15 cellular contexts compared by ENCODE assay signal in the genomic region with DNA sequence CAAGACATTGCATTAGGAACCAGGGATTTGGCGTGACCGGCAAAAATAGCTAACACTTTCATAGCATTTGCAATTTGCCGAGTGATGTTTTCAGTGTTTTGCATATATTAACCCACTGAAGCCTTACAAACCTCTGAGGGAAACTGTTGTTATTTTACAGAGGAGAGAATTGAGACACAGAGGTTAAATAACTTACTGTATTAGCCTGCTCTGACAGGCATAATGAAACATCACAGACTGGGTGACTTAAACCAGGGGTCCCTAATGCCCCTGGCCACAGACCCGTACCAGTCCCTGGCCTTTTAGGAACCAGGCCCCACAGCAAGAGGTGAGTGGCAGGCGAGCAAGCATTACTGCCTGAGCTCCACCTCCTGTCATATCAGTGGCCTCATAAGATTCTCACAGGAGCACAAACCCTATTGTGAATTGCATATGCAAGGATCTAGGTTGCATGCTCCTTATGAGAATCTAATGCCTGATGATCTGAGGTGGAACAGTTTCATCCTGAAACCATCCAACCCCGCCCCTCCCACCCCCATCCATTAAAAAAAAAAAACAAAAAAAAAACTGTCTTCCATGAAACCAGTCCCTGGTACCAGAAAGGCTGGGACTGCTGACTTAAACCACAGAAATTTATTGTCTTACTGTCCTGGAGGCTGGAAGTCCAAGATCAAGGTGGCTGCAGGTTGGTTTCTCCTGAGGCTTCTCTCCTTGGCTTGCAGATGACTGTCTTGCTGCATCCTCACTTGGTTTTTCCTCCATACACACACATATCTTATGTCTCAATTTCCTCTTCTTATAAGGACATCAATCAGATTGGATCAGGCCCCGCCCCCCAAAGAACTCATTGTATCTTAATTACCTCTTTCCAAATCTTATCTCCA.
DNase-seq lines count a peak whose midpoint lies in the region; ATAC-seq and TF ChIP-seq lines count a peak whose summit lies in the region.
"Had no signal": no experiment of that assay in that cellular context is flagged by ENCODE, and none has a peak within 500 bp of the region (broad histone marks: within the 10 kb centered on the region; RNA-seq: fewer than 3 reads in every experiment).

No MANE protein-coding gene starts in this region.

- TF ChIP-seq CTCF in GM10248 (IDR thresholded peaks at IDR 0.05; ENCODE audit: control extremely low read depth, extremely low read depth, low read depth, missing control alignments) (no peak), omental fat pad (IDR thresholded peaks at IDR 0.05) (no peak), right atrium auricular region (IDR thresholded peaks at IDR 0.05) (no peak)

- no peak overlapping the region for H3K27ac ChIP-seq in right atrium auricular region
- H3K27ac ChIP-seq: ovary had no signal

- DNase-seq in GM10248 (ENCODE audit: extremely low spot score) = peak; percentile 41
- no peak for DNase-seq in activated CD4-positive, alpha-beta memory T cell treated with anti-CD3 and anti-CD28 coated beads, Interleukin-2, amount 10 ng/mL, durations not matched to agents 7 days and 5 days
- DNase-seq in OCI-M2 (lab: John Stamatoyannopoulos, UW; ENCODE audit: unreplicated experiment) = no peak
- no peak for DNase-seq in omental fat pad (ENCODE audit: low spot score)
- DNase-seq in D341Med (ENCODE audit: low spot score) = no peak
- DNase-seq in right atrium auricular region (ENCODE audit: low spot score) = no peak
- DNase-seq: cerebellar nuclear complex; DMS153; left cardiac atrium; NCI-H1417 treated with DMSO at 0.1 percent for 48 hours; ovary; stimulated activated CD4-positive, alpha-beta T cell treated with anti-CD3 and anti-CD28 coated beads, Interleukin-2, amount 100 ng/mL, for 48 hours; thyroid gland had no signal

- ATAC-seq in GM19025 (IDR thresholded peaks at IDR 0.05; ENCODE audit: low read depth, unreplicated experiment) = peak; percentile 57
- ATAC-seq in HG02798 (IDR thresholded peaks at IDR 0.05; ENCODE audit: poor library complexity, unreplicated experiment) = peak; percentile 52
- ATAC-seq in omental fat pad (ENCODE audit: low FRiP score) = no peak
- ATAC-seq: left cardiac atrium had no signal

- H3K9me3 ChIP-seq in right atrium auricular region = no peaks in the 10 kb centered on the region
- H3K9me3 ChIP-seq: ovary, thyroid gland had no signal

- no peak overlapping the region for H3K4me3 Mint-ChIP-seq in activated CD4-positive, alpha-beta memory T cell treated with anti-CD3 and anti-CD28 coated beads, Interleukin-2, amount 10 ng/mL, durations not matched to agents 7 days and 5 days

- peaks cover 0 to 24% of the 10 kb centered on the region in 2 donors for H3K4me1 ChIP-seq in right atrium auricular region

- H3K36me3 Mint-ChIP-seq in activated CD4-positive, alpha-beta memory T cell treated with anti-CD3 and anti-CD28 coated beads, Interleukin-2, amount 10 ng/mL, durations not matched to agents 7 days and 5 days (ENCODE audit: low read depth) = peaks cover 77% of the 10 kb centered on the region

- no peak overlapping the region for H3K4me3 ChIP-seq in right atrium auricular region
- H3K4me3 ChIP-seq: ovary, thyroid gland had no signal

- POLR2A ChIA-PET in GM10248 (lab: Yijun Ruan, JAX) = no interaction called here
- POLR2A ChIA-PET in activated CD4-positive, alpha-beta memory T cell treated with anti-CD3 and anti-CD28 coated beads, Interleukin-2, amount 10 ng/mL, durations not matched to agents 7 days and 5 days (lab: Charles Lee) = interaction anchor here (0.6 kb wide), 1 partner anchor 9 kb away, joined by 3 read pairs; no protein-coding TSS in a partner anchor

- no peaks in the 10 kb centered on the region for H3K27me3 Mint-ChIP-seq in activated CD4-positive, alpha-beta memory T cell treated with anti-CD3 and anti-CD28 coated beads, Interleukin-2, amount 10 ng/mL, durations not matched to agents 7 days and 5 days

- peaks cover 10% of the 10 kb centered on the region for H3K9me3 Mint-ChIP-seq in activated CD4-positive, alpha-beta memory T cell treated with anti-CD3 and anti-CD28 coated beads, Interleukin-2, amount 10 ng/mL, durations not matched to agents 7 days and 5 days

- H3K4me1 Mint-ChIP-seq in activated CD4-positive, alpha-beta memory T cell treated with anti-CD3 and anti-CD28 coated beads, Interleukin-2, amount 10 ng/mL, durations not matched to agents 7 days and 5 days = peaks cover 83% of the 10 kb centered on the region

- CTCF ChIA-PET in GM10248 (lab: Yijun Ruan, JAX) = interaction anchor here (1.1 to 1.4 kb wide), 2 partner anchors 12 to 311 kb away, joined by 3 read pairs; no protein-coding TSS in a partner anchor
- CTCF ChIA-PET in activated CD4-positive, alpha-beta memory T cell treated with anti-CD3 and anti-CD28 coated beads, Interleukin-2, amount 10 ng/mL, durations not matched to agents 7 days and 5 days (lab: Charles Lee) = no interaction called here

- no peaks in the 10 kb centered on the region for H3K36me3 ChIP-seq in right atrium auricular region
- H3K36me3 ChIP-seq: ovary, thyroid gland had no signal

- H3K27ac Mint-ChIP-seq in activated CD4-positive, alpha-beta memory T cell treated with anti-CD3 and anti-CD28 coated beads, Interleukin-2, amount 10 ng/mL, durations not matched to agents 7 days and 5 days = peak overlapping the region; percentile 16

- H3K27me3 ChIP-seq in right atrium auricular region = no peaks in the 10 kb centered on the region
- H3K27me3 ChIP-seq: ovary, thyroid gland had no signal
